8 cellular contexts compared by ENCODE assay signal in genomic region chr4:81405900-81406401, GRCh38.
A peak's percentile ranks its signal among the peaks of the same experiment; 100 is the strongest.
DNase-seq lines count a peak whose midpoint lies in the region; ATAC-seq and TF ChIP-seq lines count a peak whose summit lies in the region.

No MANE protein-coding gene starts in this region.

- H2BK5ac ChIP-seq in neuronal stem cell (ENCODE audit: low read length) = no peak overlapping the region

- WGBS in neuronal stem cell (ENCODE audit: extremely low coverage in 2 of 2, insufficient read length in 2 of 2, insufficient replicate concordance in 1 of 2), 2 donors = no CpG with 5 or more reads among the region's 4 CpGs

- no peak overlapping the region for H4K91ac ChIP-seq in neuronal stem cell (ENCODE audit: low read depth, low read length, poor library complexity)

- H2AFZ ChIP-seq in DND-41 (ENCODE audit: low read depth, low read length) (no peak overlapping the region), neuronal stem cell (ENCODE audit: low read length) (no peak overlapping the region)

- no peaks in the 10 kb centered on the region for H3K79me2 ChIP-seq in DND-41 (ENCODE audit: insufficient read depth, low read length)

- no peak overlapping the region for H3K23ac ChIP-seq in neuronal stem cell (ENCODE audit: low read depth, low read length, poor library complexity)

- no peaks in the 10 kb centered on the region for H3K36me3 ChIP-seq in DND-41 (ENCODE audit: insufficient read depth, low read length)
- H3K36me3 ChIP-seq in WERI-Rb-1 = no peaks in the 10 kb centered on the region
- H3K36me3 ChIP-seq in neuronal stem cell (replicated peaks in 1 of 2; ENCODE audit: control insufficient read depth in 2 of 2, insufficient read depth in 2 of 2, low read length in 2 of 2) = no peaks in the 10 kb centered on the region

- H3K9me3 ChIP-seq in DND-41 (ENCODE audit: insufficient read depth, low read length, severe bottlenecking) (no peaks in the 10 kb centered on the region), WERI-Rb-1 (ENCODE audit: severe bottlenecking) (no peaks in the 10 kb centered on the region), neuronal stem cell (replicated peaks in 1 of 2; ENCODE audit: control insufficient read depth in 2 of 2, insufficient read depth in 1 of 2, low read depth in 1 of 2, low read length in 2 of 2) (no peaks in the 10 kb centered on the region)

- H3K4me1 ChIP-seq in DND-41 (ENCODE audit: insufficient read depth, low read length) (no peaks in the 10 kb centered on the region), neuronal stem cell (ENCODE audit: control insufficient read depth in 2 of 2, insufficient read depth in 1 of 2, low read depth in 1 of 2, low read length in 2 of 2) (no peaks in the 10 kb centered on the region)

- no peaks in the 10 kb centered on the region for H3K79me1 ChIP-seq in neuronal stem cell (ENCODE audit: low read depth, low read length)

- no peak overlapping the region for H3K4ac ChIP-seq in neuronal stem cell (ENCODE audit: low read length)

- no peak overlapping the region for H3K18ac ChIP-seq in neuronal stem cell (ENCODE audit: low read length)

- DNase-seq in DND-41 (peak; percentile 41), NCI-H2171 treated with DMSO at 0.1 percent for 48 hours (lab: John Stamatoyannopoulos, UW) (peak; percentile 74), WERI-Rb-1 (peak; percentile 31), fibroblast of gingiva (ENCODE audit: low read depth) (peak; percentile 71), neuronal stem cell (ENCODE audit: low spot score) (peak; percentile 81), OCI-M2 (lab: John Stamatoyannopoulos, UW; ENCODE audit: unreplicated experiment) (no peak)

- H3K27ac ChIP-seq in DND-41 (ENCODE audit: low read length) (no peak overlapping the region), WERI-Rb-1 (peak overlapping the region; percentile 66), neuronal stem cell (replicated peaks; ENCODE audit: low read length) (no peak overlapping the region)

- peak; percentile 72 for TF ChIP-seq CTCF in DND-41 (IDR thresholded peaks at IDR 0.05; ENCODE audit: borderline replicate concordance, extremely low read depth, low read length, poor library complexity, severe bottlenecking)
- TF ChIP-seq CTCF in WERI-Rb-1 (IDR thresholded peaks at IDR 0.05; ENCODE audit: low read depth, low read length) = peak; percentile 22; the same call in 1 of the 2 replicates

- H2BK15ac ChIP-seq in neuronal stem cell (ENCODE audit: low read length) = no peak overlapping the region

- H2BK120ac ChIP-seq in neuronal stem cell (ENCODE audit: low read depth, low read length) = no peak overlapping the region

- H4K8ac ChIP-seq in neuronal stem cell (ENCODE audit: low read depth, low read length) = no peak overlapping the region

- H3K4me2 ChIP-seq in DND-41 (ENCODE audit: insufficient read depth, low read length) = no peak overlapping the region; the same call in 1 of the 2 replicates
- no peak overlapping the region for H3K4me2 ChIP-seq in neuronal stem cell (ENCODE audit: insufficient read depth, low read length, poor library complexity, severe bottlenecking)

- no peaks in the 10 kb centered on the region for H4K20me1 ChIP-seq in DND-41 (ENCODE audit: insufficient read depth, low read length)

- no peak overlapping the region for H3K9ac ChIP-seq in DND-41 (ENCODE audit: low read depth, low read length)
- no peak overlapping the region for H3K9ac ChIP-seq in neuronal stem cell (ENCODE audit: low read depth, low read length, poor library complexity)

- ATAC-seq in DND-41 (ENCODE audit: insufficient read depth, low read depth) = peak; percentile 89
- peak; percentile 68 for ATAC-seq in GM19397 (IDR thresholded peaks at IDR 0.05; ENCODE audit: unreplicated experiment)
- peak; percentile 89 for ATAC-seq in HG03432 (IDR thresholded peaks at IDR 0.05; ENCODE audit: unreplicated experiment)

- no peak overlapping the region for H2AK5ac ChIP-seq in neuronal stem cell (ENCODE audit: low read depth, low read length)

- no peak overlapping the region for H3K4me3 ChIP-seq in DND-41 (ENCODE audit: low read depth in 1 of 2, low read length in 2 of 2)
- no peak overlapping the region; the same call in 1 of the 2 replicates for H3K4me3 ChIP-seq in WERI-Rb-1 (ENCODE audit: low read depth, low read length)
- no peak overlapping the region for H3K4me3 ChIP-seq in neuronal stem cell (ENCODE audit: low read length in 2 of 2)

- H3K27me3 ChIP-seq in DND-41 (ENCODE audit: insufficient read depth, low read length, poor library complexity) (no peaks in the 10 kb centered on the region), WERI-Rb-1 (ENCODE audit: insufficient read depth, low read depth, severe bottlenecking) (no peaks in the 10 kb centered on the region), neuronal stem cell (ENCODE audit: control insufficient read depth in 3 of 3, insufficient read depth in 3 of 3, low read depth in 1 of 3, low read length in 3 of 3) (no peaks in the 10 kb centered on the region)

- no peak overlapping the region for H2BK12ac ChIP-seq in neuronal stem cell (ENCODE audit: low read length)

- no peak overlapping the region for H3K14ac ChIP-seq in neuronal stem cell (ENCODE audit: low read length)
